8 cellular contexts compared by ENCODE assay signal in the genomic region with DNA sequence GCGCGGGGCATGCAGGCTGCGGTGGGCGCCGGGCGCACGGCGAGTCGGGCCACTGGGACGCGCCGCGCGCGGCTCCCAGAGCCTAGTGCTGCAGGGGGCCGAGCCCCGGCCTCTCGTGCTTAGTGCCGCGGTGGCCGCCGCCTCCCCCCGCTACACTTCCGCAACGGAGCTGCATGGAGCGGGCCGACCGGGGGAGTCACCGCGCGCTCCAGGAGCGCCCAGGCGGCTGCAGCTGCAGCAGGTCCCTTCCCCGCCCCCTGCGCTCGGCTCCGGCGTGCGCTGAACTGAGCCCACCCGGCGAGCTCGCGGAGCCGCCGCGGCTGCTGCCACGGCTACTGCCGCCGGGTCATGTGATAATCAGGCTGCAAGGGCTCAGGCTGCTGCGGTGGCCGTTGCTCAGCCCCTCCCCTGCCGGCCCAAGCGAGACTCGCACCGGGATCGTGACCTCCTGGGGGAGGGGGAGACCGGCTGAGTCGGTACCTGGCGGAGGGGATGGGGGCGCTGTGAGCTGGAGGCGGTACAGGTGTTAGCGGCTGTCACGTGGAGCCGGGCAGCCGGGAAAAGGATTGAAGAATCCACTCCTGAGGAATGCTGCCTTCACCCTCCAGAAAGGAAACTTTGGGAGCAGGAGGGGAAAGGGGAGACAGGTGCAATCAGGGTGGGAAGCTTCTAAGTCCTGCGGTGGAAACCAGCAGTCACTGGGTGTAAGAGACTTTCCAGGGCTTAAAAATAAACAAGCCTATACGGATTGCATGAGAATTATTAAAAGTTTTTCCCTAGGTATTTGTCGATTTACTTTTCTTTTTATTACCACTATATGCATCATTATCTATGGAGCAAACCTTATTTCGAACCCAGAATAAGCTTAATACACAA. TPM values are rescaled to one million over a fixed set of nuclear protein-coding genes. Genes with fewer than 3 reads are reported as not detected.
DNase-seq lines count a peak whose midpoint lies in the region; ATAC-seq, FAIRE-seq and TF ChIP-seq lines count a peak whose summit lies in the region.

Gene PPM1H (minus strand): TSS at position 352 of the 876 bp plus-strand sequence. CDS start 414 bp downstream, outside the sequence.

- intact Hi-C loops in CD8-positive, alpha-beta T cell (cut with DNase I, micrococcal nuclease), result no loop called here
- intact Hi-C loops in activated CD8-positive, alpha-beta T cell treated with anti-CD3 and anti-CD28 coated beads for 36 hours (cut with micrococcal nuclease), result no loop called here

- H3K4me1 ChIP-seq in CD8-positive, alpha-beta T cell (ENCODE audit: insufficient read depth, low read length), result peaks cover 10% of the 10 kb centered on the region
- H3K4me1 ChIP-seq in muscle layer of duodenum (ENCODE audit: control insufficient read depth in 1 of 2, insufficient read depth in 2 of 2, low read length in 2 of 2) (peaks cover 0 to 13% of the 10 kb centered on the region in 2 donors), tibial nerve (peaks cover 0 to 25% (median 6%) of the 10 kb centered on the region in 4 donors)

- peak; percentile 36 for ATAC-seq in CD8-positive, alpha-beta T cell
- ATAC-seq in HG03196 (IDR thresholded peaks at IDR 0.05; ENCODE audit: unreplicated experiment), result peak; percentile 81
- ATAC-seq in activated CD8-positive, alpha-beta T cell treated with anti-CD3 and anti-CD28 coated beads for 36 hours, result peak; percentile 81

- TF ChIP-seq POLR2A in tibial nerve (IDR thresholded peaks at IDR 0.05), result peak in 1 of 2 donors; percentile 16

- H3K9me3 Mint-ChIP-seq in CD8-positive, alpha-beta T cell, result no peaks in the 10 kb centered on the region
- H3K9me3 Mint-ChIP-seq in activated CD8-positive, alpha-beta T cell treated with anti-CD3 and anti-CD28 coated beads for 36 hours, result peaks cover 1% of the 10 kb centered on the region

- POLR2A ChIA-PET in CD8-positive, alpha-beta T cell (lab: Charles Lee), result no interaction called here
- POLR2A ChIA-PET in activated CD8-positive, alpha-beta T cell treated with anti-CD3 and anti-CD28 coated beads for 36 hours (lab: Charles Lee), result no interaction called here

- peaks cover 39% of the 10 kb centered on the region for H3K27me3 Mint-ChIP-seq in CD8-positive, alpha-beta T cell (ENCODE audit: low read depth)
- H3K27me3 Mint-ChIP-seq in activated CD8-positive, alpha-beta T cell treated with anti-CD3 and anti-CD28 coated beads for 36 hours, result peaks cover 33% of the 10 kb centered on the region

- peak in 3 of 7 experiments; percentile 4 to 14 (median 7) for DNase-seq in CD8-positive, alpha-beta T cell
- DNase-seq in GM19239 (ENCODE audit: insufficient read length, low spot score), result peak; percentile 51
- DNase-seq in NCI-H2227 treated with DMSO at 0.1 percent for 48 hours (lab: John Stamatoyannopoulos, UW), result peak; percentile 75
- DNase-seq in activated CD8-positive, alpha-beta T cell treated with anti-CD3 and anti-CD28 coated beads for 36 hours, result peak; percentile 42
- peak; percentile 2 for DNase-seq in fibroblast of mammary gland (ENCODE audit: low read depth)
- DNase-seq in tibial nerve (ENCODE audit: low spot score in 2 of 2), result no peak

- no peak within 1 kb of the TSS for H3K27ac ChIP-seq in CD8-positive, alpha-beta T cell (ENCODE audit: low read depth, low read length)
- H3K27ac ChIP-seq in muscle layer of duodenum (ENCODE audit: low read length), result no peak within 1 kb of the TSS
- peak within 1 kb of the TSS in 2 of 4 donors; percentile 4 to 43 for H3K27ac ChIP-seq in tibial nerve

- peaks cover 17% of the 10 kb centered on the region for H3K4me1 Mint-ChIP-seq in CD8-positive, alpha-beta T cell (ENCODE audit: low read depth)
- H3K4me1 Mint-ChIP-seq in activated CD8-positive, alpha-beta T cell treated with anti-CD3 and anti-CD28 coated beads for 36 hours (ENCODE audit: low read depth), result peaks cover 8% of the 10 kb centered on the region

- no peaks in the 10 kb centered on the region for H3K9me3 ChIP-seq in CD8-positive, alpha-beta T cell (ENCODE audit: low read length)
- no peaks in the 10 kb centered on the region for H3K9me3 ChIP-seq in muscle layer of duodenum (ENCODE audit: control insufficient read depth in 1 of 2, low read length in 2 of 2)
- H3K9me3 ChIP-seq in tibial nerve, result no peaks in the 10 kb centered on the region

- H3K27me3 ChIP-seq in CD8-positive, alpha-beta T cell (ENCODE audit: insufficient read depth, low read length), result no peaks in the 10 kb centered on the region
- H3K27me3 ChIP-seq in muscle layer of duodenum (ENCODE audit: low read depth, low read length), result no peaks in the 10 kb centered on the region
- peaks cover 0 to 9% of the 10 kb centered on the region in 2 donors for H3K27me3 ChIP-seq in tibial nerve

- H3K27ac Mint-ChIP-seq in CD8-positive, alpha-beta T cell, result no peak within 1 kb of the TSS
- H3K27ac Mint-ChIP-seq in activated CD8-positive, alpha-beta T cell treated with anti-CD3 and anti-CD28 coated beads for 36 hours, result no peak within 1 kb of the TSS

- no peak for TF ChIP-seq EP300 in tibial nerve (IDR thresholded peaks at IDR 0.05)

- no peak for FAIRE-seq in GM19239 (lab: Jason Lieb, UNC)

- CTCF ChIA-PET in CD8-positive, alpha-beta T cell (lab: Charles Lee), result no interaction called here
- CTCF ChIA-PET in activated CD8-positive, alpha-beta T cell treated with anti-CD3 and anti-CD28 coated beads for 36 hours (lab: Charles Lee), result interaction anchor here (0.7 to 1.2 kb wide), 5 partner anchors 8 to 139 kb away, joined by 3 to 4 read pairs (median 3); no protein-coding TSS in a partner anchor

- peak within 1 kb of the TSS; percentile 83 for H3K4me3 Mint-ChIP-seq in CD8-positive, alpha-beta T cell
- H3K4me3 Mint-ChIP-seq in activated CD8-positive, alpha-beta T cell treated with anti-CD3 and anti-CD28 coated beads for 36 hours, result peak within 1 kb of the TSS; percentile 71

- H3K36me3 Mint-ChIP-seq in CD8-positive, alpha-beta T cell, result no peaks in the 10 kb centered on the region
- H3K36me3 Mint-ChIP-seq in activated CD8-positive, alpha-beta T cell treated with anti-CD3 and anti-CD28 coated beads for 36 hours (ENCODE audit: low read depth), result no peaks in the 10 kb centered on the region

- peak within 1 kb of the TSS; percentile 35 for H3K4me3 ChIP-seq in CD8-positive, alpha-beta T cell (ENCODE audit: low read depth, low read length)
- H3K4me3 ChIP-seq in fibroblast of mammary gland (ENCODE audit: control insufficient read depth, low read depth, low read length) (peak within 1 kb of the TSS; percentile 43), muscle layer of duodenum (ENCODE audit: low read depth in 1 of 2, low read length in 2 of 2) (peak within 1 kb of the TSS; percentile 64 to 94), tibial nerve (peak within 1 kb of the TSS; percentile 64 to 79 (median 72))

- no peaks in the 10 kb centered on the region for H3K36me3 ChIP-seq in CD8-positive, alpha-beta T cell (ENCODE audit: insufficient read depth, low read length)
- H3K36me3 ChIP-seq in muscle layer of duodenum (ENCODE audit: control insufficient read depth in 1 of 2, insufficient read depth in 2 of 2, low read length in 2 of 2) (no peaks in the 10 kb centered on the region), tibial nerve (no peaks in the 10 kb centered on the region)

- TF ChIP-seq CTCF in CD8-positive, alpha-beta T cell (IDR thresholded peaks at IDR 0.05), result no peak
- TF ChIP-seq CTCF in activated CD8-positive, alpha-beta T cell treated with anti-CD3 and anti-CD28 coated beads for 36 hours (IDR thresholded peaks at IDR 0.05), result peak; percentile 43
- TF ChIP-seq CTCF in fibroblast of mammary gland (conservative IDR thresholded peaks at IDR 0.05; ENCODE audit: control insufficient read depth, insufficient read depth, low read depth, low read length) (no peak), tibial nerve (IDR thresholded peaks at IDR 0.05) (peak in 3 of 5 experiments; percentile 16 to 44 (median 41))

- 4 to 8% methylated on average over 13 to 26 of the region's 69 CpGs for WGBS in tibial nerve, 2 donors

RNA-seq across cellular contexts. Expression of gene PPM1H, which starts in this region (rescaled TPM):
- total RNA-seq in CD8-positive, alpha-beta T cell, result not detected
- total RNA-seq in activated CD8-positive, alpha-beta T cell treated with anti-CD3 and anti-CD28 coated beads for 36 hours, result under 1 TPM in 1 of 2 experiments, not detected in 1; 0.07 TPM
- total RNA-seq in tibial nerve, result 1 to 10 TPM in 2 of 4 donors, under 1 TPM in 2; 0.78 to 2.6 (median 1.3) TPM

Comparison
In these comparisons a context has a peak if more than half of its experiments do, and no peak if none do; other contexts are left out.
1. Peak in ATAC-seq and H3K4me3 ChIP-seq in CD8-positive, alpha-beta T cell; RNA of the gene not detected or under 1 TPM.
2. Peak in DNase-seq and ATAC-seq in activated CD8-positive, alpha-beta T cell treated with anti-CD3 and anti-CD28 coated beads for 36 hours; RNA of the gene not detected or under 1 TPM.
3. DNase-seq: peak in GM19239 (single experiment), NCI-H2227 treated with DMSO at 0.1 percent for 48 hours (single experiment) and fibroblast of mammary gland (single experiment); none in tibial nerve (0 of 2).
4. CTCF ChIP-seq: peak in activated CD8-positive, alpha-beta T cell treated with anti-CD3 and anti-CD28 coated beads for 36 hours (single experiment) and tibial nerve (3 of 5); none in CD8-positive, alpha-beta T cell (single experiment) and fibroblast of mammary gland (single experiment).
5. Peak in every context shown above with its lines, with median percentiles within 50 percentile points of each other: ATAC-seq and H3K4me3 ChIP-seq.